21 cellular contexts compared by ENCODE assay signal in the genomic region with DNA sequence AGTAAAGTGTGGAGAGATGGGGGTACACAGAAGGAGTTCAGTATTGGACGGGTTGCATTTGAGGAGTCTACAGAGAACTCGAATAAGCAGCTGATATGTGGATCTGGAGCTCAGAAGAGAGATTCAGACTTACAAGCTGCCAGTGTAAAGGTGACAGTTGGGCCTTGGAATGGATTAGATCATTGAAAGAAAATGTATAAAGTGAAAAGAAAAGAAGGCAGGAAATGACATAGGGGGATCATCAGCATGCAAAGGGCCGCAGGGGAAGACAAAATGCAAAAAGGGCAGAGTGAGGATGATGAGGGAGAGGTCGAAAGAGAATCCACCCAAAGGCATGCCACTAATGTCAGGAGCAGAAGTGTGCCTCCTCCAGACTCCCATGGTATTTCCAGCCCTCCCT.
"Had no signal": no experiment of that assay in that cellular context is flagged by ENCODE, and none has a peak within 500 bp of the region (broad histone marks: within the 10 kb centered on the region; RNA-seq: fewer than 3 reads in every experiment).

No MANE protein-coding gene starts in this region.

- H3K4me1 Mint-ChIP-seq: naive thymus-derived CD8-positive, alpha-beta T cell; stimulated activated memory B cell treated with anti-CD40 and anti-IgM and Interleukin-4, amounts not matched to agents 10 μg/mL and 1 μg/mL and 100 μg/mL, for 72 hours had no signal

- H3K36me3 ChIP-seq: left ventricle myocardium inferior, ovary, right atrium auricular region, right lobe of liver, stomach, thyroid gland, transverse colon, upper lobe of left lung, vagina had no signal

- DNase-seq: islet precursor cell; left ventricle myocardium inferior; naive thymus-derived CD8-positive, alpha-beta T cell; ovary; right lobe of liver; stimulated activated CD4-positive, alpha-beta T cell treated with anti-CD3 and anti-CD28 coated beads, Interleukin-1b, Interleukin-23, amount 100 ng/mL, for 48 hours; stimulated activated CD4-positive, alpha-beta T cell treated with anti-CD3 and anti-CD28 coated beads, Interleukin-2, amount 100 ng/mL, for 48 hours; stimulated activated CD4-positive, alpha-beta T cell treated with anti-CD3 and anti-CD28 coated beads, Interleukin-4, amount 100 ng/mL, for 4 hours; stimulated activated CD8-positive, alpha-beta memory T cell treated with anti-CD3 and anti-CD28 coated beads, Interleukin-4, amount 100 ng/mL, for 48 hours; stimulated activated naive CD8-positive, alpha-beta T cell treated with anti-CD3 and anti-CD28 coated beads, Interleukin-15, Interleukin-2, amounts not matched to agents 100 U/mL and 50 U/mL, for 24 hours; stomach; testis; thyroid gland; transverse colon; upper lobe of left lung had no signal

- H3K36me3 Mint-ChIP-seq: naive thymus-derived CD8-positive, alpha-beta T cell had no signal

- H3K27ac Mint-ChIP-seq: naive thymus-derived CD8-positive, alpha-beta T cell; progenitor cell of endocrine pancreas; stimulated activated memory B cell treated with anti-CD40 and anti-IgM and Interleukin-4, amounts not matched to agents 10 μg/mL and 1 μg/mL and 100 μg/mL, for 72 hours had no signal

- H3K27ac ChIP-seq: left ventricle myocardium inferior, ovary, right atrium auricular region, right lobe of liver, stomach, testis, thyroid gland, transverse colon, upper lobe of left lung, vagina had no signal

- H3K9me3 Mint-ChIP-seq: naive thymus-derived CD8-positive, alpha-beta T cell; stimulated activated memory B cell treated with anti-CD40 and anti-IgM and Interleukin-4, amounts not matched to agents 10 μg/mL and 1 μg/mL and 100 μg/mL, for 72 hours had no signal

- H3K27me3 Mint-ChIP-seq: stimulated activated memory B cell treated with anti-CD40 and anti-IgM and Interleukin-4, amounts not matched to agents 10 μg/mL and 1 μg/mL and 100 μg/mL, for 72 hours had no signal

- H3K27me3 ChIP-seq: ovary, right atrium auricular region, right lobe of liver, stomach, testis, thyroid gland, transverse colon, upper lobe of left lung, vagina had no signal

- H3K4me3 ChIP-seq: left ventricle myocardium inferior, lung, ovary, right atrium auricular region, right lobe of liver, smooth muscle cell, stomach, testis, thyroid gland, transverse colon, upper lobe of left lung, vagina had no signal

- H3K4me1 ChIP-seq: left ventricle myocardium inferior, right atrium auricular region, right lobe of liver, stomach, testis, thyroid gland, transverse colon, upper lobe of left lung had no signal

- ATAC-seq: naive thymus-derived CD8-positive, alpha-beta T cell; right lobe of liver; stimulated activated memory B cell treated with anti-CD40 and anti-IgM and Interleukin-4, amounts not matched to agents 10 μg/mL and 1 μg/mL and 100 μg/mL, for 72 hours; stimulated activated naive CD8-positive, alpha-beta T cell treated with anti-CD3 and anti-CD28 coated beads, Interleukin-15, Interleukin-2, amounts not matched to agents 100 U/mL and 50 U/mL, for 24 hours had no signal

- H3K9me3 ChIP-seq: left ventricle myocardium inferior, ovary, right atrium auricular region, right lobe of liver, stomach, testis, thyroid gland, transverse colon, upper lobe of left lung, vagina had no signal

- H3K4me3 Mint-ChIP-seq: naive thymus-derived CD8-positive, alpha-beta T cell; stimulated activated memory B cell treated with anti-CD40 and anti-IgM and Interleukin-4, amounts not matched to agents 10 μg/mL and 1 μg/mL and 100 μg/mL, for 72 hours had no signal
